ENCODE assay signal across 8 cellular contexts in the genomic region with DNA sequence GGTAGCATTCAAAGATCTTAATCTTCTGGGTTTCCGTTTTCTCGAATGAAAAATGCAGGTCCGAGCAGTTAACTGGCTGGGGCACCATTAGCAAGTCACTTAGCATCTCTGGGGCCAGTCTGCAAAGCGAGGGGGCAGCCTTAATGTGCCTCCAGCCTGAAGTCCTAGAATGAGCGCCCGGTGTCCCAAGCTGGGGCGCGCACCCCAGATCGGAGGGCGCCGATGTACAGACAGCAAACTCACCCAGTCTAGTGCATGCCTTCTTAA. TPM values are rescaled to one million over a fixed set of nuclear protein-coding genes. Genes with fewer than 3 reads are reported as not detected.
DNase-seq lines count a peak whose midpoint lies in the region; ATAC-seq, FAIRE-seq and TF ChIP-seq lines count a peak whose summit lies in the region.

TSS of gene PATL2 (minus strand) at position 235 of the 267 bp plus-strand sequence. CDS start 34,833 bp downstream, outside the sequence.

- H3K9me2 ChIP-seq in GM23248 (ENCODE audit: insufficient read depth): no peaks in the 10 kb centered on the region

- in situ Hi-C loops in GM23248 (cut with MboI): no loop called here

- H2AFZ ChIP-seq in GM23248: peak within 1 kb of the TSS; percentile 94

- peak within 1 kb of the TSS; percentile 92 for H3K4me3 ChIP-seq in GM23248
- H3K4me3 ChIP-seq in foreskin fibroblast (ENCODE audit: low read depth in 1 of 2, low read length in 2 of 2): peak within 1 kb of the TSS; percentile 67 to 94
- H3K4me3 ChIP-seq in skeletal muscle cell (ENCODE audit: low read depth, low read length): peak within 1 kb of the TSS; percentile 93

- H3K9me3 ChIP-seq in GM23248 (ENCODE audit: low read depth): no peaks in the 10 kb centered on the region

- peak within 1 kb of the TSS; percentile 96 for H3K27ac ChIP-seq in GM23248
- peak within 1 kb of the TSS; percentile 89 for H3K27ac ChIP-seq in VCaP

- H3F3A ChIP-seq in GM23248 (ENCODE audit: insufficient read depth): peaks cover 12% of the 10 kb centered on the region

- no peak for ATAC-seq in GM18519 (IDR thresholded peaks at IDR 0.05; ENCODE audit: low FRiP score, unreplicated experiment)

- peaks cover 6% of the 10 kb centered on the region; the same call in 1 of the 2 replicates for H4K20me1 ChIP-seq in GM23248 (ENCODE audit: insufficient read depth)

- H3K4me2 ChIP-seq in GM23248 (ENCODE audit: unreplicated experiment): peak within 1 kb of the TSS; percentile 83

- no peaks in the 10 kb centered on the region for H3K27me3 ChIP-seq in GM23248 (replicated peaks; ENCODE audit: insufficient read depth)

- no peak for FAIRE-seq in HTR-8/SVneo (lab: Jason Lieb, UNC)

- peaks cover 54% of the 10 kb centered on the region for H3K79me2 ChIP-seq in GM23248 (ENCODE audit: insufficient read depth)

- DNase-seq in GM23248 (no peak), foreskin fibroblast (no peak), skeletal muscle cell (ENCODE audit: low read depth) (no peak), putamen (ENCODE audit: low spot score) (no peak), NCI-H1436 treated with DMSO at 0.1 percent for 48 hours (lab: John Stamatoyannopoulos, UW) (no peak), HTR-8/SVneo (ENCODE audit: insufficient read length, low spot score) (no peak)

- peak within 1 kb of the TSS; percentile 98 for H3K9ac ChIP-seq in GM23248

- H3K36me3 ChIP-seq in GM23248 (ENCODE audit: low read depth): peaks cover 8% of the 10 kb centered on the region; the same call in 1 of the 2 replicates

- no peak for TF ChIP-seq CTCF in VCaP (conservative IDR thresholded peaks at IDR 0.05)
- no peak for TF ChIP-seq CTCF in foreskin fibroblast (IDR thresholded peaks at IDR 0.05; ENCODE audit: low read depth, low read length)

- H3K4me1 ChIP-seq in GM23248 (ENCODE audit: insufficient read depth): peaks cover 16% of the 10 kb centered on the region

- WGBS in GM23248 (ENCODE audit: low coverage in 1 of 2, low lambda C conversion rate in 2 of 2, missing lambda C conversion rate in 2 of 2), 2 experiments: 0 to 2% methylated on average over 11 of the region's 11 CpGs

RNA-seq across cellular contexts. Expression of gene PATL2, which starts in this region (rescaled TPM):
- not detected in 2 replicates for total RNA-seq in GM23248 (2014; rRNA removed; shearing (Covaris generic))
- 0.26 TPM in 1 of 2 replicates, not detected in the other for polyA plus RNA-seq in GM23248 (2016; fragmentation: Nextera tagmentation; extraction: Ambion mirVana)
